8 cellular contexts compared by ENCODE assay signal in genomic region chr1:40980068-40980452, GRCh38. TPM values are rescaled to one million over a fixed set of nuclear protein-coding genes. Genes with fewer than 3 reads are reported as not detected.
A peak's percentile ranks its signal among the peaks of the same experiment; 100 is the strongest.
DNase-seq lines count a peak whose midpoint lies in the region; ATAC-seq, FAIRE-seq and TF ChIP-seq lines count a peak whose summit lies in the region.

No MANE protein-coding gene starts in this region.

- H3K4me2 ChIP-seq in Loucy (ENCODE audit: low read depth, low read length, poor library complexity, severe bottlenecking) (peak overlapping the region; percentile 99), endothelial cell of umbilical vein (ENCODE audit: insufficient read depth, low read length) (peak overlapping the region; percentile 48)

- H3K27me3 ChIP-seq in CD4-positive, alpha-beta memory T cell (ENCODE audit: insufficient read depth, low read length) = no peaks in the 10 kb centered on the region
- H3K27me3 ChIP-seq in Loucy (ENCODE audit: insufficient read depth, low read length, poor library complexity, severe bottlenecking) = no peaks in the 10 kb centered on the region
- no peaks in the 10 kb centered on the region for H3K27me3 ChIP-seq in endothelial cell of umbilical vein (ENCODE audit: control insufficient read depth in 2 of 2, insufficient read depth in 2 of 2, low read length in 2 of 2)
- H3K27me3 ChIP-seq in neuron (ENCODE audit: insufficient read depth, low read length) = no peaks in the 10 kb centered on the region

- dilution Hi-C loops in endothelial cell of umbilical vein (cut with MboI; ENCODE audit: extremely low pct_ligation_motif_present, low sequenced_read_pairs) = no loop called here

- H3K9me3 ChIP-seq in CD4-positive, alpha-beta memory T cell (ENCODE audit: control insufficient read depth in 1 of 2, low read length in 2 of 2) = no peaks in the 10 kb centered on the region
- H3K9me3 ChIP-seq in Loucy (ENCODE audit: insufficient read depth, low read depth, low read length) (no peaks in the 10 kb centered on the region), endothelial cell of umbilical vein (replicated peaks; ENCODE audit: control insufficient read depth, insufficient read depth, low read length) (no peaks in the 10 kb centered on the region), neuron (ENCODE audit: low read length) (no peaks in the 10 kb centered on the region)

- peak overlapping the region; percentile 88 to 98 (median 92) for H3K27ac Mint-ChIP-seq in CD4-positive, alpha-beta memory T cell

- H3K9ac ChIP-seq in Loucy (ENCODE audit: low read depth, low read length, poor library complexity, severe bottlenecking) (peak overlapping the region; percentile 96), endothelial cell of umbilical vein (replicated peaks; ENCODE audit: extremely low read depth, insufficient read depth, low read length) (peak overlapping the region; percentile 90)

- H4K20me1 ChIP-seq in Loucy (ENCODE audit: insufficient read depth, low read length, poor library complexity, severe bottlenecking) = peaks cover 43% of the 10 kb centered on the region
- H4K20me1 ChIP-seq in endothelial cell of umbilical vein (replicated peaks; ENCODE audit: control insufficient read depth, extremely low read depth, insufficient read depth, low read length) = no peaks in the 10 kb centered on the region

- DNase-seq in CD4-positive, alpha-beta memory T cell = no peak
- DNase-seq in endothelial cell of umbilical vein (ENCODE audit: low read depth, low spot score) (no peak), superior temporal gyrus (ENCODE audit: extremely low spot score) (no peak), HuH-7 (ENCODE audit: low spot score) (no peak), amniotic stem cell (lab: John Stamatoyannopoulos, UW) (no peak)

- H3K9me3 Mint-ChIP-seq in CD4-positive, alpha-beta memory T cell = no peaks in the 10 kb centered on the region

- H3K4me3 Mint-ChIP-seq in CD4-positive, alpha-beta memory T cell = peak overlapping the region; percentile 83 to 97 (median 90)

- intact Hi-C loops in CD4-positive, alpha-beta memory T cell (cut with micrococcal nuclease) = no loop called here
- intact Hi-C loops in endothelial cell of umbilical vein (cut with micrococcal nuclease) = no loop called here

- ATAC-seq in GM21717 (IDR thresholded peaks at IDR 0.05; ENCODE audit: unreplicated experiment) = peak; percentile 7

- no peak for TF ChIP-seq CTCF in Loucy (conservative IDR thresholded peaks at IDR 0.05; ENCODE audit: low read length)
- TF ChIP-seq CTCF in endothelial cell of umbilical vein (IDR thresholded peaks at IDR 0.05; ENCODE audit: extremely low read depth in 1 of 2, insufficient read depth in 1 of 2, low read depth in 1 of 2, low read length in 2 of 2) = no peak

- H3K9me2 ChIP-seq in Loucy (replicated peaks; ENCODE audit: low read depth, low read length) = no peaks in the 10 kb centered on the region

- H3K4me1 Mint-ChIP-seq in CD4-positive, alpha-beta memory T cell = peaks cover 19 to 31% (median 22%) of the 10 kb centered on the region in 4 donors

- CTCF ChIA-PET in CD4-positive, alpha-beta memory T cell (lab: Charles Lee; ENCODE audit: partially characterized antibody) = interaction anchor here (1.1 to 3.8 kb wide), 4 partner anchors 24 to 31 kb away, joined by 3 to 32 read pairs (median 6); no protein-coding TSS in a partner anchor
- CTCF ChIA-PET in endothelial cell of umbilical vein (lab: Charles Lee) = interaction anchor here (0.8 to 1.7 kb wide), 6 partner anchors 9 to 207 kb away, joined by 3 to 7 read pairs (median 3); no protein-coding TSS in a partner anchor

- no peak for FAIRE-seq in endothelial cell of umbilical vein (lab: Jason Lieb, UNC)

- H3K4me1 ChIP-seq in CD4-positive, alpha-beta memory T cell (ENCODE audit: insufficient read depth, low read length) = peaks cover 25% of the 10 kb centered on the region
- H3K4me1 ChIP-seq in Loucy (ENCODE audit: insufficient read depth, low read length, poor library complexity, severe bottlenecking) = peaks cover 48% of the 10 kb centered on the region
- peaks cover 26% of the 10 kb centered on the region for H3K4me1 ChIP-seq in endothelial cell of umbilical vein (ENCODE audit: control insufficient read depth, extremely low read depth, insufficient read depth, low read length)
- H3K4me1 ChIP-seq in neuron (ENCODE audit: insufficient read depth, low read length) = peaks cover 15% of the 10 kb centered on the region

- H3K79me2 ChIP-seq in Loucy (ENCODE audit: insufficient read depth, low read length) (peaks cover 56% of the 10 kb centered on the region), endothelial cell of umbilical vein (ENCODE audit: control insufficient read depth, insufficient read depth, low read length) (peaks cover 45% of the 10 kb centered on the region)

- H3K36me3 ChIP-seq in CD4-positive, alpha-beta memory T cell (ENCODE audit: insufficient read depth, low read length) = peaks cover 17% of the 10 kb centered on the region
- H3K36me3 ChIP-seq in Loucy (ENCODE audit: insufficient read depth, low read length) (peaks cover 17% of the 10 kb centered on the region; the same call in 1 of the 2 replicates), endothelial cell of umbilical vein (ENCODE audit: control insufficient read depth in 2 of 2, extremely low read depth in 1 of 2, insufficient read depth in 2 of 2, low read length in 2 of 2) (peaks cover 0 to 7% of the 10 kb centered on the region in 2 experiments), neuron (ENCODE audit: insufficient read depth, low read length) (peaks cover 26% of the 10 kb centered on the region)

- peak overlapping the region; percentile 37 to 80 for H3K4me3 ChIP-seq in CD4-positive, alpha-beta memory T cell (ENCODE audit: low read length in 2 of 2)
- H3K4me3 ChIP-seq in Loucy (ENCODE audit: low read length, poor library complexity, severe bottlenecking) (peak overlapping the region; percentile 80), endothelial cell of umbilical vein (replicated peaks in 1 of 3; ENCODE audit: insufficient read depth in 1 of 3, low read depth in 1 of 3, low read length in 3 of 3) (peak overlapping the region; percentile 1 to 69 (median 69)), neuron (ENCODE audit: low read length) (peak overlapping the region; percentile 88)

- H3K9me1 ChIP-seq in endothelial cell of umbilical vein (replicated peaks; ENCODE audit: control insufficient read depth, extremely low read depth, insufficient read depth, low read length) = no peaks in the 10 kb centered on the region

- TF ChIP-seq POLR2A in endothelial cell of umbilical vein (IDR thresholded peaks at IDR 0.05; ENCODE audit: low read depth, low read length) = no peak

- no peaks in the 10 kb centered on the region for H3F3A ChIP-seq in Loucy (ENCODE audit: low read depth)

- no peaks in the 10 kb centered on the region for H3K27me3 Mint-ChIP-seq in CD4-positive, alpha-beta memory T cell

- peaks cover 8 to 23% of the 10 kb centered on the region in 2 donors for H3K36me3 Mint-ChIP-seq in CD4-positive, alpha-beta memory T cell

- peak overlapping the region; percentile 81 for H3K27ac ChIP-seq in CD4-positive, alpha-beta memory T cell (ENCODE audit: low read depth, low read length)
- peak overlapping the region; percentile 88 for H3K27ac ChIP-seq in endothelial cell of umbilical vein (ENCODE audit: insufficient read depth, low read depth, low read length)

- no TSS peak for BruUV-seq in endothelial cell of umbilical vein (replicated peaks; lab: Mats Ljungman, UMichigan)

- H2AFZ ChIP-seq in Loucy (ENCODE audit: low read length) (no peak overlapping the region; the same call in 1 of the 2 replicates), endothelial cell of umbilical vein (ENCODE audit: low read depth, low read length) (peak overlapping the region; percentile 9), neuron (ENCODE audit: low read depth, low read length) (peak overlapping the region; percentile 60)

- POLR2A ChIA-PET in CD4-positive, alpha-beta memory T cell (lab: Charles Lee; ENCODE audit: partially characterized antibody) = interaction anchor here (0.8 to 2.9 kb wide), 13 partner anchors 11 to 1787 kb away, joined by 3 to 25 read pairs (median 4); partner anchors contain the start of genes C1orf50, CITED4, NFYC and P3H1
- POLR2A ChIA-PET in endothelial cell of umbilical vein (lab: Charles Lee) = interaction anchor here (0.6 kb wide), 1 partner anchor 122 kb away, joined by 3 read pairs; no protein-coding TSS in a partner anchor

TF ChIP-seq in endothelial cell of umbilical vein, 7 proteins besides CTCF, POLR2A, EP300 and RAD21 (continues in another document):
- no peak for TF ChIP-seq JUN (IDR thresholded peaks at IDR 0.05; ENCODE audit: borderline replicate concordance, insufficient read depth, insufficient read length, low read depth)
- no peak for TF ChIP-seq EZH2 (IDR thresholded peaks at IDR 0.05; ENCODE audit: borderline replicate concordance, low read depth, low read length, severe bottlenecking)
- TF ChIP-seq MAX (IDR thresholded peaks at IDR 0.05; ENCODE audit: insufficient read depth, insufficient read length) = no peak
- TF ChIP-seq MYC (IDR thresholded peaks at IDR 0.05; ENCODE audit: low read depth, low read length) = no peak

RNA-seq across cellular contexts. Expression of gene CTPS1, which starts 0.6 kb away (rescaled TPM):
- 10 to 100 TPM; 18.5 to 19.7 TPM for total RNA-seq in CD4-positive, alpha-beta memory T cell
- polyA plus RNA-seq in CD4-positive, alpha-beta memory T cell = 10 to 100 TPM; 11.6 to 14.2 TPM
- 63.8 and 65.8 TPM in 2 replicates for total RNA-seq in endothelial cell of umbilical vein
- 19.2 and 24.9 TPM in 2 replicates for polyA plus RNA-seq in endothelial cell of umbilical vein
- polyA plus RNA-seq in endothelial cell of umbilical vein (2011; cell fraction: cytosol; rRNA removed) = 30.0 and 40.4 TPM in 2 replicates
- 86.3 and 112 TPM in 2 replicates for polyA plus RNA-seq in endothelial cell of umbilical vein (2011; cell fraction: nucleus; rRNA removed)
- polyA plus RNA-seq in endothelial cell of umbilical vein (2012) = 45.4 and 52.0 TPM in 2 replicates
- 44.4 and 46.0 TPM in 2 replicates for polyA minus RNA-seq in endothelial cell of umbilical vein
- polyA minus RNA-seq in endothelial cell of umbilical vein (2011; cell fraction: cytosol; rRNA and poly(A)+ RNA removed) = 49.9 TPM
- 54.9 and 77.7 TPM in 2 replicates for polyA minus RNA-seq in endothelial cell of umbilical vein (2011; cell fraction: nucleus; rRNA and poly(A)+ RNA removed)

RNA-seq across cellular contexts. Expression of gene SLFNL1, which starts 41.5 kb away (rescaled TPM):
- 1 to 10 TPM; 1.2 to 1.6 TPM for total RNA-seq in CD4-positive, alpha-beta memory T cell
- under 1 TPM in 1 of 2 donors, not detected in 1; 0.77 TPM for polyA plus RNA-seq in CD4-positive, alpha-beta memory T cell
- 0.29 and 0.39 TPM in 2 replicates for total RNA-seq in endothelial cell of umbilical vein
- polyA plus RNA-seq in endothelial cell of umbilical vein = 0.14 and 0.25 TPM in 2 replicates
- 0.03 and 0.04 TPM in 2 replicates for polyA plus RNA-seq in endothelial cell of umbilical vein (2011; cell fraction: cytosol; rRNA removed)
- polyA plus RNA-seq in endothelial cell of umbilical vein (2011; cell fraction: nucleus; rRNA removed) = 0.63 and 0.84 TPM in 2 replicates
- 0.27 and 0.40 TPM in 2 replicates for polyA plus RNA-seq in endothelial cell of umbilical vein (2012)
- 0.34 and 0.45 TPM in 2 replicates for polyA minus RNA-seq in endothelial cell of umbilical vein
- not detected for polyA minus RNA-seq in endothelial cell of umbilical vein (2011; cell fraction: cytosol; rRNA and poly(A)+ RNA removed)
- 0.82 and 2.7 TPM in 2 replicates for polyA minus RNA-seq in endothelial cell of umbilical vein (2011; cell fraction: nucleus; rRNA and poly(A)+ RNA removed)
